Comparison of ENCODE assay signal across 17 cellular contexts in genomic region chr17:2040219-2040827, GRCh38. TPM values are rescaled to one million over a fixed set of nuclear protein-coding genes. Genes with fewer than 3 reads are reported as not detected.
DNase-seq lines count a peak whose midpoint lies in the region; ATAC-seq, FAIRE-seq and TF ChIP-seq lines count a peak whose summit lies in the region.
"Had no signal": no experiment of that assay in that cellular context is flagged by ENCODE, and none has a peak within 500 bp of the region (broad histone marks: within the 10 kb centered on the region; RNA-seq: fewer than 3 reads in every experiment).

No MANE protein-coding gene starts in this region.

- no peak for TF ChIP-seq RAD21 in GM12878 (IDR thresholded peaks at IDR 0.05; ENCODE audit: insufficient read depth, low read depth, low read length)

- FAIRE-seq in GM12878 (lab: Jason Lieb, UNC), result no peak
- FAIRE-seq: H54 had no signal

- SMC1A ChIA-PET in GM12878 (lab: Charles Lee; ENCODE audit: uncharacterized antibody, unreplicated experiment), result interaction anchor here (1.2 kb wide), 1 partner anchor 136 kb away, joined by 4 read pairs; no protein-coding TSS in a partner anchor

- no peak overlapping the region for H2BK15ac ChIP-seq in H9 (ENCODE audit: low read depth, low read length)

- 0 out of 2 replicates have a peak, but pooled peaks have one; percentile 14 for TF ChIP-seq POLR2A in GM12878 (IDR thresholded peaks at IDR 0.05; ENCODE audit: low read depth, low read length)

- RAD21 ChIA-PET in GM12878 (lab: Charles Lee; ENCODE audit: unreplicated experiment), result interaction anchor here (1.3 kb wide), 2 partner anchors 9 to 204 kb away, joined by 3 read pairs; no protein-coding TSS in a partner anchor

- H3K4me2 ChIP-seq in GM12878 (ENCODE audit: control insufficient read depth, insufficient read depth) (no peak overlapping the region), H9 (ENCODE audit: insufficient read depth, insufficient read length, low read length) (no peak overlapping the region)

- no peak overlapping the region for H3K56ac ChIP-seq in H9 (ENCODE audit: insufficient read length, low read depth, low read length)

- H3K23ac ChIP-seq in H9 (ENCODE audit: insufficient read length, low read depth, low read length), result no peak overlapping the region

- H2BK5ac ChIP-seq in H9 (ENCODE audit: insufficient read length, low read length), result no peak overlapping the region

- no peaks in the 10 kb centered on the region for H3K9me3 ChIP-seq in CD8-positive, alpha-beta memory T cell (ENCODE audit: low read length)
- H3K9me3 ChIP-seq in GM12878 (replicated peaks; ENCODE audit: control insufficient read depth, insufficient read depth, low read length), result no peaks in the 10 kb centered on the region
- no peaks in the 10 kb centered on the region for H3K9me3 ChIP-seq in H9 (ENCODE audit: control insufficient read depth, low read depth, low read length)
- H3K9me3 ChIP-seq: ascending aorta; BLaER1 treated with 17β-estradiol and CSF1 and Interleukin-3, amounts not matched to agents 10 nM and 100 nM had no signal

- H2BK12ac ChIP-seq in H9 (ENCODE audit: insufficient read length, low read depth, low read length), result no peak overlapping the region

- no peak overlapping the region for H3K14ac ChIP-seq in H9 (ENCODE audit: insufficient read depth, low read length)

- ATAC-seq in GM12878 (no peak), HG03457 (IDR thresholded peaks at IDR 0.05; ENCODE audit: unreplicated experiment) (no peak)

- no peak for TF ChIP-seq CTCF in GM12878 (IDR thresholded peaks at IDR 0.05 in 2 of 3, conservative IDR thresholded peaks at IDR 0.05 in 1 of 3; ENCODE audit: control insufficient read depth in 2 of 3, extremely low read depth in 1 of 3, insufficient read depth in 1 of 3, low read depth in 3 of 3, low read length in 3 of 3)
- TF ChIP-seq CTCF in nephron (IDR thresholded peaks at IDR 0.05; ENCODE audit: unreplicated experiment in 3 of 3), result no peak
- no peak for TF ChIP-seq CTCF in H9 (conservative IDR thresholded peaks at IDR 0.05)

- no peak overlapping the region for H3T11ph ChIP-seq in H9 (ENCODE audit: low read length)

- H2BK120ac ChIP-seq in H9 (ENCODE audit: low read depth, low read length, poor library complexity, severe bottlenecking), result no peak overlapping the region

- no peak overlapping the region for H3K4ac ChIP-seq in H9 (ENCODE audit: low read depth, low read length)

- peak overlapping the region in 6 of 7 donors; percentile 67 to 89 (median 78) for H3K4me3 Mint-ChIP-seq in CD8-positive, alpha-beta memory T cell
- peak overlapping the region; percentile 47 to 91 (median 66) for H3K4me3 Mint-ChIP-seq in IgD-negative memory B cell
- peak overlapping the region; percentile 86 to 100 (median 92) for H3K4me3 Mint-ChIP-seq in nephron
- peak overlapping the region in 1 of 2 experiments; percentile 92; a peak in 1 of 5 replicates for H3K4me3 Mint-ChIP-seq in H9

- peaks cover 9% of the 10 kb centered on the region for H3K23me2 ChIP-seq in H9 (ENCODE audit: insufficient read length, low read depth, low read length, poor library complexity, severe bottlenecking)

- H3K36me3 ChIP-seq in CD8-positive, alpha-beta memory T cell (ENCODE audit: insufficient read depth, low read length), result peaks cover 24% of the 10 kb centered on the region
- H3K36me3 ChIP-seq in GM12878 (ENCODE audit: control insufficient read depth in 2 of 2, insufficient read depth in 2 of 2, low read length in 1 of 2), result peaks cover 5 to 9% of the 10 kb centered on the region in 2 experiments

- no peak overlapping the region for H2BK20ac ChIP-seq in H9 (ENCODE audit: low read depth, low read length, poor library complexity, severe bottlenecking)

- H4K8ac ChIP-seq in H9 (replicated peaks; ENCODE audit: insufficient read length, low read depth, low read length), result no peak overlapping the region

- no peak overlapping the region for H2AK5ac ChIP-seq in H9 (ENCODE audit: insufficient read length, low read length)

- intact Hi-C loops in GM12878 (cut with micrococcal nuclease; ENCODE audit: unreplicated experiment), result loop anchor here (5.0 kb wide), 1 partner anchor 318 kb away; the partner anchor contains the start of gene WDR81

- BruUV-seq in GM12878 (replicated peaks; lab: Mats Ljungman, UMichigan), result no TSS peak

- H3K9ac ChIP-seq in GM12878 (ENCODE audit: control insufficient read depth, insufficient read depth, low read length) (no peak overlapping the region), H9 (ENCODE audit: extremely low read depth, insufficient read length, low read length) (no peak overlapping the region)

- peaks cover 0 to 4% of the 10 kb centered on the region in 2 donors for H3K27me3 Mint-ChIP-seq in CD8-positive, alpha-beta memory T cell
- no peaks in the 10 kb centered on the region for H3K27me3 Mint-ChIP-seq in IgD-negative memory B cell
- no peaks in the 10 kb centered on the region for H3K27me3 Mint-ChIP-seq in nephron (ENCODE audit: low read depth)
- H3K27me3 Mint-ChIP-seq in H9 (ENCODE audit: low read depth), result peaks cover 4% of the 10 kb centered on the region; the same call in 1 of the 2 replicates

- CTCF ChIA-PET in CD8-positive, alpha-beta memory T cell (lab: Charles Lee), result interaction anchor here (1.3 to 1.8 kb wide), 3 partner anchors 9 to 14 kb away, joined by 4 to 7 read pairs (median 7); partner anchors contain the start of gene HIC1
- CTCF ChIA-PET in GM12878 (lab: Yijun Ruan, JAX), result interaction anchor here (0.9 to 1.6 kb wide), 5 partner anchors 9 to 323 kb away, joined by 3 to 5 read pairs (median 3); no protein-coding TSS in a partner anchor

- no peak overlapping the region for H3K18ac ChIP-seq in H9 (ENCODE audit: insufficient read length, low read depth, low read length)

- TF ChIP-seq EP300 in GM12878 (IDR thresholded peaks at IDR 0.05; ENCODE audit: borderline replicate concordance in 1 of 2, control insufficient read depth in 1 of 2, low read depth in 2 of 2, low read length in 2 of 2), result no peak

- H3K4me1 ChIP-seq in CD8-positive, alpha-beta memory T cell (ENCODE audit: insufficient read depth, low read length), result peaks cover 20% of the 10 kb centered on the region
- H3K4me1 ChIP-seq in GM12878 (ENCODE audit: control insufficient read depth, insufficient read depth, low read length) (peaks cover 16% of the 10 kb centered on the region), H9 (ENCODE audit: insufficient read depth, low read length) (no peaks in the 10 kb centered on the region)

- in situ Hi-C loops in GM12878 (cut with MboI), result no loop called here

- H3K79me2 ChIP-seq in GM12878 (ENCODE audit: control insufficient read depth, insufficient read depth, low read length) (peaks cover 13% of the 10 kb centered on the region), H9 (ENCODE audit: insufficient read depth, low read length) (no peaks in the 10 kb centered on the region)

- POLR2A ChIA-PET in CD8-positive, alpha-beta memory T cell (lab: Charles Lee), result interaction anchor here (1.1 kb wide), 1 partner anchor 10 kb away, joined by 3 read pairs; the partner anchor contains the start of gene DPH1
- POLR2A ChIA-PET in GM12878 (lab: Charles Lee), result no interaction called here

- peaks cover 11 to 27% (median 15%) of the 10 kb centered on the region in 3 donors for H3K4me1 Mint-ChIP-seq in CD8-positive, alpha-beta memory T cell
- peaks cover 7 to 13% (median 13%) of the 10 kb centered on the region in 3 donors for H3K4me1 Mint-ChIP-seq in IgD-negative memory B cell
- peaks cover 9% of the 10 kb centered on the region for H3K4me1 Mint-ChIP-seq in nephron
- H3K4me1 Mint-ChIP-seq in H9, result peaks cover 7 to 20% of the 10 kb centered on the region in 2 experiments

- no peak overlapping the region for H3K4me3 ChIP-seq in CD8-positive, alpha-beta memory T cell (ENCODE audit: low read length)
- H3K4me3 ChIP-seq in GM12878, result no peak overlapping the region

- H3K27me3 ChIP-seq in CD8-positive, alpha-beta memory T cell (ENCODE audit: insufficient read depth, low read length, poor library complexity, severe bottlenecking), result no peaks in the 10 kb centered on the region
- H3K27me3 ChIP-seq in GM12878 (replicated peaks in 1 of 2; ENCODE audit: control insufficient read depth in 2 of 2, insufficient read depth in 2 of 2, low read length in 1 of 2), result no peaks in the 10 kb centered on the region
- H3K27me3 ChIP-seq in H9 (ENCODE audit: insufficient read depth, low read length), result no peaks in the 10 kb centered on the region
- H3K27me3 ChIP-seq: ascending aorta; BLaER1 treated with 17β-estradiol and CSF1 and Interleukin-3, amounts not matched to agents 10 nM and 100 nM had no signal

- no peak overlapping the region for H4K91ac ChIP-seq in H9 (ENCODE audit: insufficient read length, low read depth, low read length)

- no peaks in the 10 kb centered on the region for H3K9me3 Mint-ChIP-seq in CD8-positive, alpha-beta memory T cell
- H3K9me3 Mint-ChIP-seq in IgD-negative memory B cell (no peaks in the 10 kb centered on the region), nephron (no peaks in the 10 kb centered on the region), H9 (no peaks in the 10 kb centered on the region; a peak in 1 of 5 replicates)

- H3K36me3 Mint-ChIP-seq in CD8-positive, alpha-beta memory T cell, result peaks cover 0 to 63% (median 9%) of the 10 kb centered on the region in 3 donors
- H3K36me3 Mint-ChIP-seq in IgD-negative memory B cell (peaks cover 5% of the 10 kb centered on the region), nephron (ENCODE audit: low read depth) (peaks cover 34% of the 10 kb centered on the region), H9 (ENCODE audit: insufficient read depth in 1 of 3, low read depth in 3 of 3) (peaks cover 7 to 30% (median 26%) of the 10 kb centered on the region in 3 experiments)

- H4K20me1 ChIP-seq in GM12878 (ENCODE audit: control insufficient read depth, insufficient read depth), result no peaks in the 10 kb centered on the region
- no peaks in the 10 kb centered on the region for H4K20me1 ChIP-seq in H9 (ENCODE audit: control insufficient read depth, insufficient read depth, insufficient read length)

- no peak for DNase-seq in CD8-positive, alpha-beta memory T cell
- DNase-seq in GM12878 (ENCODE audit: low read depth, low spot score) (no peak), GM19240 (ENCODE audit: insufficient read length, low spot score) (no peak), NCI-H1694 (lab: John Stamatoyannopoulos, UW) (no peak), H9 (no peak)
- DNase-seq: activated CD4-positive, alpha-beta T cell treated with anti-CD3 and anti-CD28 coated beads for 1 hour; EL; RPMI8226; stimulated activated CD4-positive, alpha-beta T cell treated with anti-CD3 and anti-CD28 coated beads, Interleukin-4, amount 100 ng/mL, for 4 hours; trophoblast cell had no signal

- H4K5ac ChIP-seq in H9 (ENCODE audit: insufficient read length, low read depth, low read length), result no peak overlapping the region

- no peak overlapping the region for H3K27ac ChIP-seq in CD8-positive, alpha-beta memory T cell (ENCODE audit: low read depth, low read length)
- H3K27ac ChIP-seq in GM12878 (ENCODE audit: control insufficient read depth, insufficient read depth), result no peak overlapping the region
- H3K27ac ChIP-seq in H9 (ENCODE audit: insufficient read length, low read depth, low read length), result no peak overlapping the region

- H3K79me1 ChIP-seq in H9 (ENCODE audit: insufficient read depth, low read depth, low read length, poor library complexity, severe bottlenecking), result no peaks in the 10 kb centered on the region

- H2AFZ ChIP-seq in GM12878 (ENCODE audit: control insufficient read depth, low read depth, low read length) (no peak overlapping the region), H9 (ENCODE audit: low read length) (no peak overlapping the region)

- H3K27ac Mint-ChIP-seq in CD8-positive, alpha-beta memory T cell, result peak overlapping the region in 7 of 8 donors; percentile 71 to 98 (median 85)
- H3K27ac Mint-ChIP-seq in IgD-negative memory B cell (peak overlapping the region in 2 of 3 donors; percentile 31 to 84), nephron (peak overlapping the region; percentile 33 to 93 (median 63)), H9 (no peak overlapping the region)

- WGBS in GM12878 (ENCODE audit: insufficient coverage, insufficient replicate concordance, low lambda C conversion rate, missing lambda C conversion rate), result 58% methylated on average over 7 of the region's 7 CpGs
- WGBS in H9 (ENCODE audit: extremely low coverage, insufficient read length, low lambda C conversion rate), result no CpG with 5 or more reads among the region's 7 CpGs

RNA-seq across cellular contexts. Expression of gene OVCA2, which starts 1.5 kb away (rescaled TPM):
- 10 to 100 TPM; 54.2 to 56.2 TPM for total RNA-seq in CD8-positive, alpha-beta memory T cell
- polyA plus RNA-seq in CD8-positive, alpha-beta memory T cell, result 60.0 TPM
- polyA plus RNA-seq in IgD-negative memory B cell, result 62.5 TPM
- total RNA-seq in GM12878 (2013; cell fraction: nucleolus; rRNA removed), result 4.1 and 4.5 TPM in 2 replicates
- 57.5 and 58.6 TPM in 2 replicates for total RNA-seq in GM12878 (2014; rRNA removed)
- 25.5 and 29.1 TPM in 2 replicates for total RNA-seq in GM12878 (2014; rRNA removed; fragmentation: Illumina TruSeq; extraction: Trizol)
- total RNA-seq in GM12878 (2021), result 39.7 and 46.9 TPM in 2 replicates
- 15.9 TPM for polyA plus RNA-seq in GM12878 (2011; ENCODE audit: low read depth)
- polyA plus RNA-seq in GM12878 (2011; rRNA removed), result 21.8 and 34.6 TPM in 2 replicates
- 57.5 and 70.9 TPM in 2 replicates for polyA plus RNA-seq in GM12878 (2011; cell fraction: cytosol; rRNA removed)
- 27.2 and 42.6 TPM in 2 replicates for polyA plus RNA-seq in GM12878 (2011; cell fraction: nucleus; rRNA removed)
- 26.0 and 30.9 TPM in 2 replicates for polyA plus RNA-seq in GM12878 (2012)
- polyA plus RNA-seq in GM12878 (2014; fragmentation: Illumina TruSeq; extraction: Trizol), result 24.8 and 32.5 TPM in 2 replicates
- polyA plus RNA-seq in GM12878 (2014; fragmentation: Nextera tagmentation; extraction: Ambion mirVana), result 10 to 100 TPM in 1 of 2 experiments, 1 to 10 TPM in 1; 6.1 to 14.2 TPM
- polyA plus RNA-seq in GM12878 (2014; rRNA removed), result 49.5 and 59.8 TPM in 2 replicates
- 10 to 100 TPM; 73.6 to 75.3 TPM for polyA plus RNA-seq in GM12878 (2016; fragmentation: Nextera tagmentation; extraction: Ambion mirVana)
- 18.9 and 41.3 TPM in 2 replicates for polyA minus RNA-seq in GM12878 (2011; rRNA and poly(A)+ RNA removed)
- 9.4 and 10.5 TPM in 2 replicates for polyA minus RNA-seq in GM12878 (2011; cell fraction: cytosol; rRNA and poly(A)+ RNA removed)
- polyA minus RNA-seq in GM12878 (2011; cell fraction: nucleus; rRNA and poly(A)+ RNA removed), result 2.3 and 5.2 TPM in 2 replicates
- 24.2 and 24.6 TPM in 2 replicates for total RNA-seq in H9 (2021)

RNA-seq across cellular contexts. Expression of gene DPH1, which starts 10.4 kb away (rescaled TPM):
- 10 to 100 TPM; 38.5 to 43.8 TPM for total RNA-seq in CD8-positive, alpha-beta memory T cell
- polyA plus RNA-seq in CD8-positive, alpha-beta memory T cell, result 33.2 TPM
- 34.4 TPM for polyA plus RNA-seq in IgD-negative memory B cell
- total RNA-seq in GM12878 (2013; cell fraction: nucleolus; rRNA removed), result 111 and 119 TPM in 2 replicates
- total RNA-seq in GM12878 (2014; rRNA removed), result 21.1 and 22.5 TPM in 2 replicates
- 13.4 and 17.5 TPM in 2 replicates for total RNA-seq in GM12878 (2014; rRNA removed; fragmentation: Illumina TruSeq; extraction: Trizol)
- total RNA-seq in GM12878 (2021), result 20.2 and 21.3 TPM in 2 replicates
- polyA plus RNA-seq in GM12878 (2011; ENCODE audit: low read depth), result 13.9 TPM
- 16.0 and 33.6 TPM in 2 replicates for polyA plus RNA-seq in GM12878 (2011; rRNA removed)
- polyA plus RNA-seq in GM12878 (2011; cell fraction: cytosol; rRNA removed), result 39.9 and 44.5 TPM in 2 replicates
- 194 and 207 TPM in 2 replicates for polyA plus RNA-seq in GM12878 (2011; cell fraction: nucleus; rRNA removed)
- polyA plus RNA-seq in GM12878 (2012), result 32.2 and 34.3 TPM in 2 replicates
- polyA plus RNA-seq in GM12878 (2014; fragmentation: Illumina TruSeq; extraction: Trizol), result 7.1 and 16.0 TPM in 2 replicates
- under 1 TPM; 0.29 to 0.95 TPM for polyA plus RNA-seq in GM12878 (2014; fragmentation: Nextera tagmentation; extraction: Ambion mirVana)
- polyA plus RNA-seq in GM12878 (2014; rRNA removed), result 22.2 and 24.4 TPM in 2 replicates
- 10 to 100 TPM; 19.0 to 22.0 TPM for polyA plus RNA-seq in GM12878 (2016; fragmentation: Nextera tagmentation; extraction: Ambion mirVana)
- polyA minus RNA-seq in GM12878 (2011; rRNA and poly(A)+ RNA removed), result 23.5 and 37.9 TPM in 2 replicates
- 12.2 and 19.2 TPM in 2 replicates for polyA minus RNA-seq in GM12878 (2011; cell fraction: cytosol; rRNA and poly(A)+ RNA removed)
- 38.8 and 48.8 TPM in 2 replicates for polyA minus RNA-seq in GM12878 (2011; cell fraction: nucleus; rRNA and poly(A)+ RNA removed)
- 27.5 and 31.3 TPM in 2 replicates for total RNA-seq in H9 (2021)

RNA-seq across cellular contexts. Expression of gene HIC1, which starts 14.6 kb away (rescaled TPM):
- 10 to 100 TPM; 39.5 to 42.7 TPM for total RNA-seq in CD8-positive, alpha-beta memory T cell
- polyA plus RNA-seq in CD8-positive, alpha-beta memory T cell, result 1.3 TPM
- 0.88 TPM for polyA plus RNA-seq in IgD-negative memory B cell
- total RNA-seq in GM12878 (2013; cell fraction: nucleolus; rRNA removed), result 220 and 277 TPM in 2 replicates
- 30.8 and 40.8 TPM in 2 replicates for total RNA-seq in GM12878 (2014; rRNA removed)
- 4.6 and 4.9 TPM in 2 replicates for total RNA-seq in GM12878 (2014; rRNA removed; fragmentation: Illumina TruSeq; extraction: Trizol)
- 55.4 and 61.1 TPM in 2 replicates for total RNA-seq in GM12878 (2021)
- 8.2 TPM for polyA plus RNA-seq in GM12878 (2011; ENCODE audit: low read depth)
- polyA plus RNA-seq in GM12878 (2011; rRNA removed), result 4.2 and 10.5 TPM in 2 replicates
- polyA plus RNA-seq in GM12878 (2011; cell fraction: cytosol; rRNA removed), result 16.0 and 34.6 TPM in 2 replicates
- polyA plus RNA-seq in GM12878 (2011; cell fraction: nucleus; rRNA removed), result 88.9 and 92.7 TPM in 2 replicates
- polyA plus RNA-seq in GM12878 (2012), result 38.9 and 49.7 TPM in 2 replicates
- polyA plus RNA-seq in GM12878 (2014; fragmentation: Illumina TruSeq; extraction: Trizol), result 0.81 and 1.8 TPM in 2 replicates
- under 1 TPM; 0.11 to 0.57 TPM for polyA plus RNA-seq in GM12878 (2014; fragmentation: Nextera tagmentation; extraction: Ambion mirVana)
- polyA plus RNA-seq in GM12878 (2014; rRNA removed), result 26.5 and 40.9 TPM in 2 replicates
- 1 to 10 TPM; 2.0 to 4.9 TPM for polyA plus RNA-seq in GM12878 (2016; fragmentation: Nextera tagmentation; extraction: Ambion mirVana)
- polyA minus RNA-seq in GM12878 (2011; rRNA and poly(A)+ RNA removed), result 9.8 and 22.7 TPM in 2 replicates
- polyA minus RNA-seq in GM12878 (2011; cell fraction: cytosol; rRNA and poly(A)+ RNA removed), result 23.8 and 29.3 TPM in 2 replicates
- polyA minus RNA-seq in GM12878 (2011; cell fraction: nucleus; rRNA and poly(A)+ RNA removed), result 47.3 and 88.0 TPM in 2 replicates
- total RNA-seq in H9 (2021), result 1.8 and 2.7 TPM in 2 replicates

RNA-seq across cellular contexts. Expression of gene RTN4RL1, which starts 15.2 kb away (rescaled TPM):
- total RNA-seq in CD8-positive, alpha-beta memory T cell, result 1 to 10 TPM; 1.0 to 1.2 TPM
- 0.32 TPM for polyA plus RNA-seq in CD8-positive, alpha-beta memory T cell
- polyA plus RNA-seq in IgD-negative memory B cell (0.44 TPM), GM12878 (2011; rRNA removed) (not detected in 2 replicates), GM12878 (2014; fragmentation: Illumina TruSeq; extraction: Trizol) (not detected in 2 replicates), GM12878 (2014; fragmentation: Nextera tagmentation; extraction: Ambion mirVana) (not detected), GM12878 (2014; rRNA removed) (0.03 and 0.08 TPM in 2 replicates), GM12878 (2016; fragmentation: Nextera tagmentation; extraction: Ambion mirVana) (not detected)
- 0.10 and 0.12 TPM in 2 replicates for total RNA-seq in GM12878 (2013; cell fraction: nucleolus; rRNA removed)
- total RNA-seq in GM12878 (2014; rRNA removed) (0.05 and 0.11 TPM in 2 replicates), GM12878 (2014; rRNA removed; fragmentation: Illumina TruSeq; extraction: Trizol) (not detected in 2 replicates), GM12878 (2021) (0.10 and 0.13 TPM in 2 replicates), H9 (2021) (0.18 and 0.22 TPM in 2 replicates)
- polyA plus RNA-seq in GM12878 (2011; ENCODE audit: low read depth), result not detected
- 0.01 TPM in 1 of 2 replicates, not detected in the other for polyA plus RNA-seq in GM12878 (2011; cell fraction: cytosol; rRNA removed)
- polyA plus RNA-seq in GM12878 (2011; cell fraction: nucleus; rRNA removed), result 0.03 TPM in 1 of 2 replicates, not detected in the other
- 0.04 TPM in 1 of 2 replicates, not detected in the other for polyA plus RNA-seq in GM12878 (2012)
- not detected in 2 replicates for polyA minus RNA-seq in GM12878 (2011; rRNA and poly(A)+ RNA removed)
- not detected in 2 replicates for polyA minus RNA-seq in GM12878 (2011; cell fraction: cytosol; rRNA and poly(A)+ RNA removed)
- not detected in 2 replicates for polyA minus RNA-seq in GM12878 (2011; cell fraction: nucleus; rRNA and poly(A)+ RNA removed)
- total RNA-seq: glomerular endothelial cell had no signal

Comparison
In these comparisons a context has a peak if more than half of its experiments do, and no peak if none do; other contexts are left out.
1. H3K27ac Mint-ChIP-seq: peak in CD8-positive, alpha-beta memory T cell (7 of 8), IgD-negative memory B cell (2 of 3) and nephron (3 of 3); none in H9 (0 of 3).